12 cellular contexts compared by ENCODE assay signal in the genomic region with DNA sequence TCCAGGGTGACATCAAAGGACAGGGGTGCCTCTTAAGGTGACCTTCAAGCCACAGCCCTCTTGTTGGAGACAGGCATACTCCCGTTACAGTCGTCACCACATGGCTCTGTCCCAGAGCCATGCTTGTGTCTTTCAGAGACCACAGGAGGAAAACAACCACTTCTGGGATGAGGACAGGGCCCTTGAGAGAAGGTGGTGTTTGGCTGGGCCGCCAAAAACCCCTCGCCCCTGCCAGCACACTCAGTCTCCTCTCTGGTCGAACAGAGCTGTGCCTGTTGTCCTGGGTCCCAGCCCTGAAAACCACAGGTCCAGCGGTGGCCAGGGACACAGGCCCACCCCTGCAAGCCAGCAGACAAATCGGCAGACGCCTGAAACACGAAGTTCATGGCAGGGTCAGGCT. TPM values are rescaled to one million over a fixed set of nuclear protein-coding genes. Genes with fewer than 3 reads are reported as not detected.
"Had no signal": no experiment of that assay in that cellular context is flagged by ENCODE, and none has a peak within 500 bp of the region (broad histone marks: within the 10 kb centered on the region; RNA-seq: fewer than 3 reads in every experiment).

No MANE protein-coding gene starts in this region.

RNA-seq across cellular contexts. Expression of gene ROPN1B, which starts 44.7 kb away (rescaled TPM):
- total RNA-seq: activated naive CD4-positive, alpha-beta T cell treated with anti-CD3 and anti-CD28 coated beads for 36 hours; activated naive CD4-positive, alpha-beta T cell treated with anti-CD3 and anti-CD28 coated beads, Interleukin-2, amount 50 U/mL, for 72 hours; activated naive CD8-positive, alpha-beta T cell treated with anti-CD3 and anti-CD28 coated beads for 36 hours; activated naive CD8-positive, alpha-beta T cell treated with anti-CD3 and anti-CD28 coated beads, Interleukin-2, amount 10 ng/mL, durations not matched to agents 7 days and 5 days; activated T-cell treated with anti-CD3 and anti-CD28 coated beads, Interleukin-2, amount 50 U/mL, for 4 hours; activated T-cell treated with anti-CD3 and anti-CD28 coated beads, Interleukin-2, amount 50 U/mL, for 72 hours; activated T-helper 1 cell treated with anti-CD3 and anti-CD28 coated beads, Interleukin-12 subunit alpha, Interleukin-12 subunit beta, Interleukin-2, Interleukin-4 antibody, amounts not matched to agents 30 ng/mL and 10 ng/mL and 1 ng/mL, durations not matched to agents 14 hours and 24 hours and 36 hours; activated T-helper 17 cell treated with anti-CD3 and anti-CD28 coated beads, Interleukin-2, amount 50 U/mL, for 72 hours; activated T-helper 2 cell treated with anti-CD3 and anti-CD28 coated beads, Interferon-gamma antibody, Interleukin-2, Interleukin-4, amounts not matched to agents 10 μg/mL and 5 μg/mL and 100 μg/mL, durations not matched to agents 14 hours and 24 hours and 36 hours; ascending aorta; astrocyte; bronchial epithelial cell had no signal
